ENCODE assay signal across 8 cellular contexts in the genomic region with DNA sequence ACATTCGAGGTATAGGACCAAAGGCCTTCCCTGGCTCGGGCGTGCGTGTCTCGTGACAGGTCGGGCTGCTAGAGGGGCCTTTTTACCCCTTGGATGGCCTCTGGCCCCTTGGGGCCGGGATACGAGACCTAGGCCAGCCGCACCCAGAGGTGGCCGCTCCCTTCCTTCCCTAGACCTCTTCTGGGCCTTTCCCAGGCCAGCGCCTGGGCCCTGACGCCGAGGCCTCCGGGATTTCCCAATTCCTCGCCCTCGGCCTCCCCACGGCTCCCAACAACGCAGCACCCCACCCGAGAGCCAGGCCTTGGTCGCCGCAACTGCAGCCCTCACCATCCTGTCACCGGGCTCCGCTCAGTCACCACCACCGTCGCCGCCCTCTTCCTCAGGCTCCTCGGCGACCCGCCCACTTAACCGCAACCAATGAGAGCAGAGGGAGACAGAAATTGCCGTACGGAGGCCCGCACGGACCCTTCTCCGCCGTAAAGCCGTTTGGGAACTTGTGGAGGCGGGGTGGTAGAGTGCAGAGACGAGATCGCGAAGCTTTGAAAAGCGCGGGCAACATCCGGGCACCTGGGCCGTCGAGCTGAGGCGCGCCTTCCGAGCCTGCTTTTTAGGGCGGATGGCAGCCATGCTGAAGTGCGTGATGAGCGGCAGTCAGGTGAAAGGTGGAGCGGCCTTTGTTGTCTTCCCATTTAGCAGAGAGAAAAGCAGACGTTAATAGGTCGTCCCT. TPM values are rescaled to one million over a fixed set of nuclear protein-coding genes. Genes with fewer than 3 reads are reported as not detected.
A peak's percentile ranks its signal among the peaks of the same experiment; 100 is the strongest.
DNase-seq lines count a peak whose midpoint lies in the region; ATAC-seq, FAIRE-seq and TF ChIP-seq lines count a peak whose summit lies in the region.

A gene (plus strand): TSS at position 610 of the 727 bp plus-strand sequence. CDS start 7 bp downstream, at position 617.
A gene (minus strand): TSS at position 390 of the 727 bp plus-strand sequence. CDS start 60 bp downstream, at position 330.

- FAIRE-seq in bronchial epithelial cell (lab: Jason Lieb, UNC) (no peak), small intestine (lab: Jason Lieb, UNC) (no peak)

- TF ChIP-seq CTCF in WI38 (IDR thresholded peaks at IDR 0.05; ENCODE audit: low read depth, low read length) (no peak), bronchial epithelial cell (IDR thresholded peaks at IDR 0.05; ENCODE audit: insufficient read depth, low read length, severe bottlenecking) (no peak)

- H3K36me3 ChIP-seq in bronchial epithelial cell (ENCODE audit: control insufficient read depth, insufficient read depth, low read length) = no peaks in the 10 kb centered on the region
- H3K36me3 ChIP-seq in small intestine (ENCODE audit: control insufficient read depth in 2 of 2, insufficient read depth in 2 of 2, low read length in 2 of 2) = no peaks in the 10 kb centered on the region

- DNase-seq in AG08395 (ENCODE audit: low spot score) (peak; percentile 96), NCI-H2227 (lab: John Stamatoyannopoulos, UW; ENCODE audit: unreplicated experiment) (peak; percentile 99), bronchial epithelial cell (ENCODE audit: low read depth) (peak; percentile 95), iPS-NIHi11 (ENCODE audit: low spot score) (peak; percentile 96), small intestine (peak; percentile 99)

- H3K9me3 ChIP-seq in small intestine (ENCODE audit: control insufficient read depth, low read depth) = no peaks in the 10 kb centered on the region

- ATAC-seq in GM18909 (IDR thresholded peaks at IDR 0.05; ENCODE audit: poor library complexity, unreplicated experiment) (peak; percentile 95), HG03159 (IDR thresholded peaks at IDR 0.05; ENCODE audit: unreplicated experiment) (peak; percentile 88)

- peak within 1 kb of the TSS; percentile 89 to 95 for H3K27ac ChIP-seq in small intestine (ENCODE audit: low read depth in 1 of 2, low read length in 1 of 2)

- peak within 1 kb of the TSS; percentile 74 for H3K4me3 ChIP-seq in WI38 (ENCODE audit: low read depth, low read length)
- H3K4me3 ChIP-seq in bronchial epithelial cell (ENCODE audit: low read depth, low read length) = peak within 1 kb of the TSS; percentile 70
- peak within 1 kb of the TSS; percentile 82 to 94 for H3K4me3 ChIP-seq in small intestine (ENCODE audit: low read depth in 1 of 2, low read length in 2 of 2)

- H3K27me3 ChIP-seq in bronchial epithelial cell (ENCODE audit: control insufficient read depth, insufficient read depth, low read length) = no peaks in the 10 kb centered on the region
- no peaks in the 10 kb centered on the region for H3K27me3 ChIP-seq in small intestine (ENCODE audit: control insufficient read depth in 2 of 2, insufficient read depth in 2 of 2, low read length in 2 of 2)

- H3K4me1 ChIP-seq in small intestine (ENCODE audit: control insufficient read depth in 2 of 2, insufficient read depth in 1 of 2, low read depth in 1 of 2, low read length in 1 of 2) = no peaks in the 10 kb centered on the region

- WGBS in small intestine, 3 donors = 1 to 2% (median 2%) methylated on average over 53 to 55 of the region's 55 CpGs

RNA-seq across cellular contexts. Expression of the first gene that starts in this region (rescaled TPM):
- 0.26 TPM in 2 replicates for total RNA-seq in bronchial epithelial cell
- polyA plus RNA-seq in small intestine = under 1 TPM in 1 of 3 donors, not detected in 2; 0.24 TPM

RNA-seq across cellular contexts. Expression of the second gene that starts in this region (rescaled TPM):
- total RNA-seq in bronchial epithelial cell = 46.5 and 55.3 TPM in 2 replicates
- 100 to 1,000 TPM; 159 to 171 (median 170) TPM for polyA plus RNA-seq in small intestine

Comparison
In these comparisons a context has a peak if more than half of its experiments do, and no peak if none do; other contexts are left out.
1. Peak in every context shown above with its lines: DNase-seq, ATAC-seq, H3K4me3 ChIP-seq and H3K27ac ChIP-seq.